ENCODE assay signal across 25 cellular contexts in genomic region chr20:61665746-61666470, GRCh38.
A peak's percentile ranks its signal among the peaks of the same experiment; 100 is the strongest.
DNase-seq lines count a peak whose midpoint lies in the region; ATAC-seq, FAIRE-seq and TF ChIP-seq lines count a peak whose summit lies in the region.
"Had no signal": no experiment of that assay in that cellular context is flagged by ENCODE, and none has a peak within 500 bp of the region (broad histone marks: within the 10 kb centered on the region; RNA-seq: fewer than 3 reads in every experiment).

No MANE protein-coding gene starts in this region.

- H3K4me3 Mint-ChIP-seq in nephron progenitor cell = no peak overlapping the region
- H3K4me3 Mint-ChIP-seq: CD4-positive, CD25-positive, alpha-beta regulatory T cell; CD8-positive, alpha-beta memory T cell; H9 had no signal

- H3K18ac ChIP-seq in neuronal stem cell (ENCODE audit: low read length) = peak overlapping the region; percentile 76

- H3K14ac ChIP-seq in neuronal stem cell (ENCODE audit: low read length) = no peak overlapping the region

- H3K4me3 ChIP-seq in BLaER1 treated with 17β-estradiol and CSF1 and Interleukin-3, amounts not matched to agents 10 nM and 100 nM = no peak overlapping the region
- H3K4me3 ChIP-seq in kidney (ENCODE audit: low read length in 2 of 2) (no peak overlapping the region), neuronal stem cell (ENCODE audit: low read length in 2 of 2) (no peak overlapping the region)
- H3K4me3 ChIP-seq: A549, GM12878, GM23248 had no signal

- peaks cover 14% of the 10 kb centered on the region for H3K27me3 Mint-ChIP-seq in nephron progenitor cell (ENCODE audit: low read depth, poor library complexity)
- H3K27me3 Mint-ChIP-seq: CD4-positive, CD25-positive, alpha-beta regulatory T cell had no signal

- no peak overlapping the region for H2BK12ac ChIP-seq in neuronal stem cell (ENCODE audit: low read length)

- no peaks in the 10 kb centered on the region for H3K27me3 ChIP-seq in BLaER1 treated with 17β-estradiol and CSF1 and Interleukin-3, amounts not matched to agents 10 nM and 100 nM
- no peaks in the 10 kb centered on the region for H3K27me3 ChIP-seq in neuronal stem cell (ENCODE audit: control insufficient read depth in 3 of 3, insufficient read depth in 3 of 3, low read depth in 1 of 3, low read length in 3 of 3)
- H3K27me3 ChIP-seq: BE2C had no signal

- intact Hi-C loops in left cardiac atrium (cut with DNase I) = no loop called here
- intact Hi-C loops in cardiac septum (cut with DNase I) = no loop called here
- intact Hi-C loops in kidney (cut with DNase I) = no loop called here

- no peak overlapping the region for H3K4ac ChIP-seq in neuronal stem cell (ENCODE audit: low read length)

- DNase-seq in left cardiac atrium (peak; percentile 14), cardiac septum (ENCODE audit: low spot score) (no peak), kidney (peak; percentile 48), neuronal stem cell (ENCODE audit: low spot score) (no peak), NCI-H446 (lab: John Stamatoyannopoulos, UW) (no peak), nephron progenitor cell (no peak)
- DNase-seq: 8988T; ACHN; AML-193; BE2C; CD4-positive, CD25-positive, alpha-beta regulatory T cell; CD8-positive, alpha-beta memory T cell; DMS 273 treated with DMSO at 0.1 percent for 48 hours; DMS79; EL; GDM1; GM23248; H9 had no signal

- no peak overlapping the region for H2AK5ac ChIP-seq in neuronal stem cell (ENCODE audit: low read depth, low read length)

- H2AFZ ChIP-seq in neuronal stem cell (ENCODE audit: low read length) = no peak overlapping the region
- H2AFZ ChIP-seq: GM23248 had no signal

- peak overlapping the region in 4 of 11 experiments; percentile 9 to 56 (median 42); a peak in 2 of 22 replicates for H3K9ac ChIP-seq in BLaER1 treated with 17β-estradiol and CSF1 and Interleukin-3, amounts not matched to agents 10 nM and 100 nM
- H3K9ac ChIP-seq in kidney (ENCODE audit: low read length in 2 of 2) (no peak overlapping the region), neuronal stem cell (ENCODE audit: low read depth, low read length, poor library complexity) (no peak overlapping the region)
- H3K9ac ChIP-seq: GM23248 had no signal

- no peak for TF ChIP-seq CTCF in kidney (IDR thresholded peaks at IDR 0.05; ENCODE audit: borderline replicate concordance, extremely low read depth, insufficient read depth)
- no peak for TF ChIP-seq CTCF in nephron progenitor cell (IDR thresholded peaks at IDR 0.05)

- H4K20me1 ChIP-seq in BLaER1 treated with 17β-estradiol and CSF1 and Interleukin-3, amounts not matched to agents 10 nM and 100 nM = no peaks in the 10 kb centered on the region; a peak in 1 of 22 replicates

- peaks cover 25 to 89% (median 72%) of the 10 kb centered on the region in 10 experiments for H3K4me1 ChIP-seq in BLaER1 treated with 17β-estradiol and CSF1 and Interleukin-3, amounts not matched to agents 10 nM and 100 nM
- no peaks in the 10 kb centered on the region for H3K4me1 ChIP-seq in kidney (ENCODE audit: control insufficient read depth in 1 of 2, insufficient read depth in 1 of 2, low read depth in 1 of 2, low read length in 2 of 2)
- H3K4me1 ChIP-seq in neuronal stem cell (ENCODE audit: control insufficient read depth in 2 of 2, insufficient read depth in 1 of 2, low read depth in 1 of 2, low read length in 2 of 2) = peaks cover 4 to 6% of the 10 kb centered on the region in 2 donors
- H3K4me1 ChIP-seq: A549, BE2C had no signal

- H2BK120ac ChIP-seq in neuronal stem cell (ENCODE audit: low read depth, low read length) = no peak overlapping the region

- H2BK15ac ChIP-seq in neuronal stem cell (ENCODE audit: low read length) = no peak overlapping the region

- no peaks in the 10 kb centered on the region for H3K9me3 ChIP-seq in BLaER1 treated with 17β-estradiol and CSF1 and Interleukin-3, amounts not matched to agents 10 nM and 100 nM (replicated peaks in 1 of 11)
- H3K9me3 ChIP-seq in kidney (ENCODE audit: control insufficient read depth in 1 of 2, low read length in 2 of 2) (no peaks in the 10 kb centered on the region), neuronal stem cell (replicated peaks in 1 of 2; ENCODE audit: control insufficient read depth in 2 of 2, insufficient read depth in 1 of 2, low read depth in 1 of 2, low read length in 2 of 2) (peaks cover 3 to 4% of the 10 kb centered on the region in 2 donors)
- H3K9me3 ChIP-seq: A549, BE2C had no signal

- no peak for FAIRE-seq in kidney (lab: Jason Lieb, UNC)
- FAIRE-seq: A549, D721Med, GM12878, GM19239 had no signal

- WGBS in neuronal stem cell (ENCODE audit: extremely low coverage in 2 of 2, insufficient read length in 2 of 2, insufficient replicate concordance in 1 of 2), 2 donors = no CpG with 5 or more reads among the region's 22 CpGs

- H2BK5ac ChIP-seq in neuronal stem cell (ENCODE audit: low read length) = peak overlapping the region; percentile 16

- H4K91ac ChIP-seq in neuronal stem cell (ENCODE audit: low read depth, low read length, poor library complexity) = no peak overlapping the region

- H3K23ac ChIP-seq in neuronal stem cell (ENCODE audit: low read depth, low read length, poor library complexity) = no peak overlapping the region

- H3K9me3 Mint-ChIP-seq in nephron progenitor cell = no peaks in the 10 kb centered on the region
- H3K9me3 Mint-ChIP-seq: CD4-positive, CD25-positive, alpha-beta regulatory T cell had no signal

- H3K36me3 ChIP-seq in BLaER1 treated with 17β-estradiol and CSF1 and Interleukin-3, amounts not matched to agents 10 nM and 100 nM = no peaks in the 10 kb centered on the region
- H3K36me3 ChIP-seq in kidney (ENCODE audit: control insufficient read depth in 1 of 2, insufficient read depth in 2 of 2, low read length in 2 of 2) = no peaks in the 10 kb centered on the region
- H3K36me3 ChIP-seq in neuronal stem cell (replicated peaks in 1 of 2; ENCODE audit: control insufficient read depth in 2 of 2, insufficient read depth in 2 of 2, low read length in 2 of 2) = no peaks in the 10 kb centered on the region
- H3K36me3 ChIP-seq: BE2C had no signal

- peak overlapping the region; percentile 48 to 94 (median 80) for H3K4me2 ChIP-seq in BLaER1 treated with 17β-estradiol and CSF1 and Interleukin-3, amounts not matched to agents 10 nM and 100 nM
- H3K4me2 ChIP-seq in neuronal stem cell (ENCODE audit: insufficient read depth, low read length, poor library complexity, severe bottlenecking) = no peak overlapping the region
- H3K4me2 ChIP-seq: A549 had no signal

- H3K27ac Mint-ChIP-seq in nephron progenitor cell = no peak overlapping the region
- H3K27ac Mint-ChIP-seq: CD4-positive, CD25-positive, alpha-beta regulatory T cell; CD8-positive, alpha-beta memory T cell; H9 had no signal

- no peaks in the 10 kb centered on the region for H3K36me3 Mint-ChIP-seq in nephron progenitor cell (ENCODE audit: low read depth)
- H3K36me3 Mint-ChIP-seq: CD4-positive, CD25-positive, alpha-beta regulatory T cell; CD8-positive, alpha-beta memory T cell had no signal

- no peaks in the 10 kb centered on the region for H3K79me1 ChIP-seq in neuronal stem cell (ENCODE audit: low read depth, low read length)

- H4K8ac ChIP-seq in neuronal stem cell (ENCODE audit: low read depth, low read length) = no peak overlapping the region

- ATAC-seq in left cardiac atrium = no peak
- ATAC-seq: A549, GM12878, HCT116 had no signal

- no peaks in the 10 kb centered on the region for H3K4me1 Mint-ChIP-seq in nephron progenitor cell
- H3K4me1 Mint-ChIP-seq: CD4-positive, CD25-positive, alpha-beta regulatory T cell; CD8-positive, alpha-beta memory T cell; H9 had no signal

- peak overlapping the region in 6 of 11 experiments; percentile 25 to 71 (median 44); a peak in 10 of 22 replicates for H3K27ac ChIP-seq in BLaER1 treated with 17β-estradiol and CSF1 and Interleukin-3, amounts not matched to agents 10 nM and 100 nM
- H3K27ac ChIP-seq in kidney (ENCODE audit: low read depth in 2 of 2, low read length in 2 of 2) (no peak overlapping the region), neuronal stem cell (replicated peaks; ENCODE audit: low read length) (no peak overlapping the region)
- H3K27ac ChIP-seq: A549, C4-2B, GM23248 had no signal

Comparison
In these comparisons a context has a peak if more than half of its experiments do, and no peak if none do; other contexts are left out.
1. DNase-seq: peak in left cardiac atrium (single experiment) and kidney (single experiment); none in cardiac septum (single experiment), neuronal stem cell (single experiment), NCI-H446 (0 of 2) and nephron progenitor cell (single experiment).
2. H3K27ac ChIP-seq: peak in BLaER1 treated with 17β-estradiol and CSF1 and Interleukin-3, amounts not matched to agents 10 nM and 100 nM (6 of 11); none in kidney (0 of 2) and neuronal stem cell (single experiment).